In the genomic region with DNA sequence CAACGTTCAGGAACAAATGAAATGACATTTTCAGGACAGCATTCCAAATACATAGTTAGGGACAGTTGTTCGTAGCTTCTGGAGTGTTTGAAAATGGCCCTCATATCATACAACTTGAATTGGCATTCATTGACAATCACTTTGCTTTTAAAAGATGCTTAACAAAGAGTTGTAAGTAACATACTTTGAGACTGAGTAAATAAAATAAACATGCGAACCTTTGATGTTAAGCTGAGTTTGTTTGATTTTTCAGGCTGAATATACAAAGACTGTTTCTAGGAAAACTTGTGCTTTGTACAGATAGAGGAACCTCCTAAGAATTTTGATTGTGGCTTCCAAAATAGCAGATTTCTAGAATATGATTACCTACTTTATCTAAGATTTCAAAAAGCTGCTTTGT, we compare ENCODE assay signal across 15 cellular contexts. TPM values are rescaled to one million over a fixed set of nuclear protein-coding genes. Genes with fewer than 3 reads are reported as not detected.
DNase-seq lines count a peak whose midpoint lies in the region; ATAC-seq and TF ChIP-seq lines count a peak whose summit lies in the region.
"Had no signal": no experiment of that assay in that cellular context is flagged by ENCODE, and none has a peak within 500 bp of the region (broad histone marks: within the 10 kb centered on the region; RNA-seq: fewer than 3 reads in every experiment).

No MANE protein-coding gene starts in this region.

- H3K36me3 Mint-ChIP-seq in H9 (ENCODE audit: insufficient read depth in 1 of 3, low read depth in 3 of 3): peaks cover 0 to 1% (median under 1%) of the 10 kb centered on the region in 3 experiments; a peak in 1 of 7 replicates

- H3K9me2 ChIP-seq in PC-3 (replicated peaks; ENCODE audit: low read length): no peaks in the 10 kb centered on the region

- no peaks in the 10 kb centered on the region for H3K9me3 ChIP-seq in H9 (ENCODE audit: control insufficient read depth, low read depth, low read length)
- H3K9me3 ChIP-seq in PC-3 (ENCODE audit: low read length): no peaks in the 10 kb centered on the region
- no peaks in the 10 kb centered on the region for H3K9me3 ChIP-seq in iPS-20b (ENCODE audit: insufficient read depth, low read depth, low read length)
- H3K9me3 ChIP-seq in uterus: no peaks in the 10 kb centered on the region

- WGBS in H9 (ENCODE audit: extremely low coverage, insufficient read length, low lambda C conversion rate): no CpG with 5 or more reads among the region's 3 CpGs

- H3K14ac ChIP-seq in H9 (ENCODE audit: insufficient read depth, low read length): no peak overlapping the region

- DNase-seq in DMS53 (lab: John Stamatoyannopoulos, UW) (peak; percentile 49), H9 (no peak), PC-3 (no peak), uterus (no peak), foreskin fibroblast (no peak)
- DNase-seq: COR-L47; HCEC 1CT; Karpas-422; NCI-H1105 treated with DMSO at 0.1 percent for 48 hours; NCI-H187 treated with DMSO at 0.1 percent for 48 hours; NCI-H345; NK-92 treated with Interleukin-12 subunit alpha and Interleukin-12 subunit beta, amount 100 ng/mL, for 24 hours had no signal

- H3K4me1 ChIP-seq in H9 (ENCODE audit: insufficient read depth, low read length) (peaks cover 16% of the 10 kb centered on the region), PC-3 (ENCODE audit: insufficient read depth, low read length) (peaks cover 23% of the 10 kb centered on the region), iPS-20b (ENCODE audit: insufficient read depth, low read length) (peaks cover 72% of the 10 kb centered on the region), uterus (peaks cover 4 to 26% of the 10 kb centered on the region in 2 donors)

- no peak overlapping the region for H4K5ac ChIP-seq in H9 (ENCODE audit: insufficient read length, low read depth, low read length)

- no peak overlapping the region for H3K23ac ChIP-seq in H9 (ENCODE audit: insufficient read length, low read depth, low read length)

- peaks cover 73 to 82% of the 10 kb centered on the region in 2 experiments for H3K4me1 Mint-ChIP-seq in H9

- no peak overlapping the region for H2BK5ac ChIP-seq in H9 (ENCODE audit: insufficient read length, low read length)

- no peak for TF ChIP-seq CTCF in H9 (conservative IDR thresholded peaks at IDR 0.05)
- TF ChIP-seq CTCF in PC-3 (conservative IDR thresholded peaks at IDR 0.05; ENCODE audit: low read depth, low read length): no peak
- no peak for TF ChIP-seq CTCF in uterus (IDR thresholded peaks at IDR 0.05)
- no peak for TF ChIP-seq CTCF in foreskin fibroblast (IDR thresholded peaks at IDR 0.05; ENCODE audit: low read depth, low read length)

- no peak for TF ChIP-seq POLR2A in uterus (IDR thresholded peaks at IDR 0.05)

- no peaks in the 10 kb centered on the region for H4K20me1 ChIP-seq in H9 (ENCODE audit: control insufficient read depth, insufficient read depth, insufficient read length)
- H4K20me1 ChIP-seq in PC-3 (ENCODE audit: low read length): no peaks in the 10 kb centered on the region

- H3K4me2 ChIP-seq in H9 (ENCODE audit: insufficient read depth, insufficient read length, low read length) (no peak overlapping the region), PC-3 (ENCODE audit: low read length) (no peak overlapping the region)

- no peak overlapping the region for H2BK15ac ChIP-seq in H9 (ENCODE audit: low read depth, low read length)

- POLR2A ChIA-PET in PC-3 (lab: Charles Lee; ENCODE audit: unreplicated experiment): no interaction called here

- CTCF ChIA-PET in PC-3 (lab: Charles Lee): no interaction called here

- H3T11ph ChIP-seq in H9 (ENCODE audit: low read length): no peak overlapping the region

- no peaks in the 10 kb centered on the region for H3K9me3 Mint-ChIP-seq in H9

- no peak overlapping the region for H2AFZ ChIP-seq in H9 (ENCODE audit: low read length)
- H2AFZ ChIP-seq in PC-3 (ENCODE audit: low read length): no peak overlapping the region

- intact Hi-C loops in PC-3 (cut with micrococcal nuclease): loop anchor here (1.0 kb wide), 1 partner anchor 17 kb away; no protein-coding TSS in a partner anchor
- intact Hi-C loops in uterus (cut with DNase I; ENCODE audit: low total_unique reads): no loop called here

- peak overlapping the region; percentile 62 for H2AK5ac ChIP-seq in H9 (ENCODE audit: insufficient read length, low read length)

- peak overlapping the region in 2 of 3 experiments; percentile 53 to 78; a peak in 4 of 7 replicates for H3K27ac Mint-ChIP-seq in H9

- H3K4me3 ChIP-seq in PC-3 (ENCODE audit: low read length) (no peak overlapping the region), iPS-20b (ENCODE audit: low read length) (no peak overlapping the region), uterus (no peak overlapping the region), foreskin fibroblast (ENCODE audit: low read depth in 1 of 2, low read length in 2 of 2) (no peak overlapping the region)

- H3K23me2 ChIP-seq in H9 (ENCODE audit: insufficient read length, low read depth, low read length, poor library complexity, severe bottlenecking): no peaks in the 10 kb centered on the region

- ATAC-seq in PC-3: peak; percentile 39; the same call in 1 of the 2 replicates
- no peak for ATAC-seq in activated CD4-positive, CD25-positive, alpha-beta regulatory T cell treated with anti-CD3 and anti-CD28 coated beads, Interleukin-2, amount 50 U/mL, for 24 hours

- no peaks in the 10 kb centered on the region for H3K79me1 ChIP-seq in H9 (ENCODE audit: insufficient read depth, low read depth, low read length, poor library complexity, severe bottlenecking)

- H3K79me2 ChIP-seq in H9 (ENCODE audit: insufficient read depth, low read length) (peaks cover 28% of the 10 kb centered on the region; the same call in 1 of the 2 replicates), PC-3 (ENCODE audit: low read length) (peaks cover 48% of the 10 kb centered on the region)

- H4K91ac ChIP-seq in H9 (ENCODE audit: insufficient read length, low read depth, low read length): no peak overlapping the region

- H3K9ac ChIP-seq in H9 (ENCODE audit: extremely low read depth, insufficient read length, low read length): no peak overlapping the region
- H3K9ac ChIP-seq in PC-3 (ENCODE audit: low read length): no peak overlapping the region
- peak overlapping the region; percentile 10; the same call in 1 of the 2 replicates for H3K9ac ChIP-seq in iPS-20b (ENCODE audit: low read depth, low read length)

- H2BK12ac ChIP-seq in H9 (ENCODE audit: insufficient read length, low read depth, low read length): no peak overlapping the region

- H3K27ac ChIP-seq in H9 (ENCODE audit: insufficient read length, low read depth, low read length): no peak overlapping the region
- H3K27ac ChIP-seq in PC-3 (ENCODE audit: low read length): no peak overlapping the region
- H3K27ac ChIP-seq in iPS-20b (ENCODE audit: low read length): no peak overlapping the region
- no peak overlapping the region for H3K27ac ChIP-seq in uterus
- H3K27ac ChIP-seq: RWPE1 had no signal

- H3K18ac ChIP-seq in H9 (ENCODE audit: insufficient read length, low read depth, low read length): no peak overlapping the region

- H3K27me3 ChIP-seq in H9 (ENCODE audit: insufficient read depth, low read length) (no peaks in the 10 kb centered on the region; the same call in 1 of the 2 replicates), PC-3 (ENCODE audit: low read length) (no peaks in the 10 kb centered on the region), iPS-20b (ENCODE audit: insufficient read depth, low read length) (no peaks in the 10 kb centered on the region), uterus (no peaks in the 10 kb centered on the region)

- no peak overlapping the region for H2BK120ac ChIP-seq in H9 (ENCODE audit: low read depth, low read length, poor library complexity, severe bottlenecking)

- H4K8ac ChIP-seq in H9 (replicated peaks; ENCODE audit: insufficient read length, low read depth, low read length): no peak overlapping the region

- no peak overlapping the region for H3K4ac ChIP-seq in H9 (ENCODE audit: low read depth, low read length)

- no peaks in the 10 kb centered on the region for H3K27me3 Mint-ChIP-seq in H9 (ENCODE audit: low read depth)

- no peaks in the 10 kb centered on the region for H3K36me3 ChIP-seq in PC-3 (ENCODE audit: low read depth, low read length)
- H3K36me3 ChIP-seq in iPS-20b (ENCODE audit: insufficient read depth, low read depth, low read length): no peaks in the 10 kb centered on the region
- no peaks in the 10 kb centered on the region for H3K36me3 ChIP-seq in uterus

- no peak overlapping the region for H2BK20ac ChIP-seq in H9 (ENCODE audit: low read depth, low read length, poor library complexity, severe bottlenecking)

- H3K56ac ChIP-seq in H9 (ENCODE audit: insufficient read length, low read depth, low read length): no peak overlapping the region

- H3F3A ChIP-seq in PC-3 (ENCODE audit: low read length, unreplicated experiment): no peaks in the 10 kb centered on the region

- no peak overlapping the region for H3K4me3 Mint-ChIP-seq in H9

- BruUV-seq in PC-3 (replicated peaks; lab: Mats Ljungman, UMichigan): no TSS peak

RNA-seq across cellular contexts. Expression of a gene that starts 45.3 kb away (rescaled TPM):
- total RNA-seq in H9 (2021): 90.7 and 94.2 TPM in 2 replicates
- total RNA-seq in PC-3 (2014; rRNA removed): 19.9 and 45.6 TPM in 2 replicates
- 10 to 100 TPM; 21.8 to 77.4 (median 48.1) TPM for total RNA-seq in uterus

RNA-seq across cellular contexts. Expression of a gene that starts 46.1 kb away (rescaled TPM):
- total RNA-seq in H9 (2021): 13.5 and 15.4 TPM in 2 replicates
- total RNA-seq in PC-3 (2014; rRNA removed): 12.4 and 16.6 TPM in 2 replicates
- 100 to 1,000 TPM in 1 of 4 donors, 10 to 100 TPM in 3; 66.8 to 147 (median 67.3) TPM for total RNA-seq in uterus
